Comparison of ENCODE assay signal across 12 cellular contexts in genomic region chr11:114081641-114082414, GRCh38. TPM values are rescaled to one million over a fixed set of nuclear protein-coding genes. Genes with fewer than 3 reads are reported as not detected.
DNase-seq lines count a peak whose midpoint lies in the region; ATAC-seq and TF ChIP-seq lines count a peak whose summit lies in the region.
"Had no signal": no experiment of that assay in that cellular context is flagged by ENCODE, and none has a peak within 500 bp of the region (broad histone marks: within the 10 kb centered on the region; RNA-seq: fewer than 3 reads in every experiment).

No MANE protein-coding gene starts in this region.

- DNase-seq in cardiac septum (ENCODE audit: low spot score) (peak; percentile 49), Right ventricle myocardium inferior (ENCODE audit: missing footprints) (no peak), fibroblast of pulmonary artery (ENCODE audit: low read depth) (peak; percentile 90), neural crest cell (ENCODE audit: low read depth, low spot score) (no peak), aorta (no peak), NCI-H524 treated with DMSO at 0.1 percent for 48 hours (lab: John Stamatoyannopoulos, UW) (no peak), NCI-H526 treated with DMSO at 0.1 percent for 48 hours (lab: John Stamatoyannopoulos, UW) (no peak), Ammon's horn (ENCODE audit: low spot score) (no peak)
- DNase-seq: activated T-cell treated with anti-CD3 and anti-CD28 coated beads, Interleukin-2, amount 50 U/mL, for 48 hours; effector CD4-positive, alpha-beta T cell; NCI-H1105 had no signal

- no peak for ATAC-seq in Right ventricle myocardium inferior
- ATAC-seq in aorta (ENCODE audit: low FRiP score) = peak; percentile 45

- H3K4me3 Mint-ChIP-seq in neural crest cell = no peak overlapping the region

- H3K27me3 ChIP-seq in aorta (ENCODE audit: control insufficient read depth in 1 of 2, insufficient read depth in 2 of 2, low read length in 1 of 2) = no peaks in the 10 kb centered on the region

- no peaks in the 10 kb centered on the region for H3K36me3 Mint-ChIP-seq in neural crest cell (ENCODE audit: low read depth)

- H3K4me3 ChIP-seq in fibroblast of pulmonary artery (replicated peaks; ENCODE audit: low read depth, low read length) = no peak overlapping the region
- no peak overlapping the region for H3K4me3 ChIP-seq in aorta (ENCODE audit: low read length in 2 of 2)

- no peaks in the 10 kb centered on the region for H3K9me3 ChIP-seq in aorta (ENCODE audit: control insufficient read depth, low read length)

- peaks cover 9 to 34% of the 10 kb centered on the region in 2 donors for H3K4me1 ChIP-seq in aorta (ENCODE audit: control insufficient read depth in 1 of 2, insufficient read depth in 2 of 2, low read length in 2 of 2)

- peaks cover 92% of the 10 kb centered on the region for H3K4me1 Mint-ChIP-seq in neural crest cell

- TF ChIP-seq CTCF in fibroblast of pulmonary artery (IDR thresholded peaks at IDR 0.05; ENCODE audit: low read length, missing control alignments) (no peak), neural crest cell (conservative IDR thresholded peaks at IDR 0.05) (no peak)

- no peaks in the 10 kb centered on the region for H3K27me3 Mint-ChIP-seq in neural crest cell (ENCODE audit: low read depth)

- peak overlapping the region; percentile 9 for H3K27ac Mint-ChIP-seq in neural crest cell (ENCODE audit: unreplicated experiment)

- peaks cover 2 to 5% of the 10 kb centered on the region in 2 donors for H3K36me3 ChIP-seq in aorta (ENCODE audit: control insufficient read depth in 1 of 2, insufficient read depth in 2 of 2, low read length in 1 of 2)

- H3K27ac ChIP-seq in aorta (ENCODE audit: low read depth in 1 of 2, low read length in 2 of 2) = peak overlapping the region; percentile 11 to 89
- H3K27ac ChIP-seq: parathyroid adenoma had no signal

- intact Hi-C loops in cardiac septum (cut with DNase I) (no loop called here), Right ventricle myocardium inferior (cut with DNase I) (no loop called here), aorta (cut with DNase I) (loop anchor here (5.0 kb wide), 3 partner anchors 50 to 95 kb away; no protein-coding TSS in a partner anchor)

- WGBS in aorta, 2 donors = 11 to 28% methylated on average over 9 of the region's 9 CpGs

- no peaks in the 10 kb centered on the region for H3K9me3 Mint-ChIP-seq in neural crest cell

RNA-seq across cellular contexts. Expression of gene ZBTB16, which starts 22.3 kb away (rescaled TPM):
- total RNA-seq in cardiac septum (25.4 TPM), Right ventricle myocardium inferior (78.1 TPM), neural crest cell (36.6 and 39.4 TPM in 2 replicates), aorta (100 to 1,000 TPM in 1 of 2 donors, 10 to 100 TPM in 1; 54.5 to 283 TPM)
- polyA plus RNA-seq in aorta = 10 to 100 TPM; 32.9 to 94.5 TPM

Comparison
In these comparisons a context has a peak if more than half of its experiments do, and no peak if none do; other contexts are left out.
1. DNase-seq: peak in cardiac septum (single experiment) and fibroblast of pulmonary artery (single experiment); none in Right ventricle myocardium inferior (single experiment), neural crest cell (single experiment), aorta (0 of 2), NCI-H524 treated with DMSO at 0.1 percent for 48 hours (single experiment), NCI-H526 treated with DMSO at 0.1 percent for 48 hours (single experiment) and Ammon's horn (single experiment).
2. intact Hi-C loops: an anchor here in aorta (5.0 kb wide); none called in cardiac septum and Right ventricle myocardium inferior.